8 cellular contexts compared by ENCODE assay signal in the genomic region with DNA sequence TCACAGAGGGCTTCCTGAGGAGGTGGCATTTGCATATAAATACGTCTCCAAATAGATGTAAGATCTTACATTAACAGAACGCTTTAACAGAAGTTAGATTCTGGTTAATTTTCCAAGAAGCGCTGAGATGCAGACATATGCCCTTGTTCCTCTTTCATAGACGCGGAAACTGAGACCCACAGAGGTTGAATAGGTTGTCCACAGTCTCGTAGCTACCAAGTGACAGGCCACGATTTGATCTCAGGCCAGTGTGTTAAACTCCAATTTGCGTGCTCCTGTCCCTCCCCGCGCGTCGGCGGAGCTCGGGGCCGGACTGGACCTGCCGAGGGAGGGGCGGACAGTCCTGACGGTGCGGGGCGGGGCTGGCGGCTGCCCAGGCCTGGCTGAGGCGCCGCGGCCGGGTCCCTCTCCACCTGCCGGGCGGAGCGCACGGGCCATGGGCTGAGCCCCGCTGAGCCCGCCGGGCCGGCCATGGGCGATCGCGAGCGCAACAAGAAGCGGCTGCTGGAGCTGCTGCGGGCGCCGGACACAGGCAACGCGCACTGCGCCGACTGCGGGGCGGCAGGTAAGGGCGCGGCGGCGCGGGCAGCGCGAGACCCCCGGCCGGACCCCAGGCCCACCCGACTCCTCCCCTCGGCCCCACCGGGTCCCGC. TPM values are rescaled to one million over a fixed set of nuclear protein-coding genes. Genes with fewer than 3 reads are reported as not detected.
DNase-seq lines count a peak whose midpoint lies in the region; ATAC-seq and TF ChIP-seq lines count a peak whose summit lies in the region.

A gene with protein sequence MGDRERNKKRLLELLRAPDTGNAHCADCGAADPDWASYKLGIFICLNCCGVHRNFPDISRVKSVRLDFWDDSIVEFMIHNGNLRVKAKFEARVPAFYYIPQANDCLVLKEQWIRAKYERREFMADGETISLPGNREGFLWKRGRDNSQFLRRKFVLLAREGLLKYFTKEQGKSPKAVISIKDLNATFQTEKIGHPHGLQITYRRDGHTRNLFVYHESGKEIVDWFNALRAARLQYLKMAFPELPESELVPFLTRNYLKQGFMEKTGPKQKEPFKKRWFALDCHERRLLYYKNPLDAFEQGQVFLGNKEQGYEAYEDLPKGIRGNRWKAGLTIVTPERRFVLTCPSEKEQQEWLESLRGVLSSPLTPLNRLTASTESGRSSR (plus strand): TSS at position 402 of the 653 bp plus-strand sequence. CDS start 70 bp downstream, at position 472.

- H3K4me3 Mint-ChIP-seq in chondrocyte (ENCODE audit: unreplicated experiment), result peak within 1 kb of the TSS; percentile 69
- H3K4me3 Mint-ChIP-seq in stimulated activated naive B cell treated with anti-CD40 and anti-IgM and Interleukin-4, amounts not matched to agents 10 μg/mL and 1 μg/mL and 100 μg/mL, for 72 hours, result peak within 1 kb of the TSS; percentile 91 to 92

- ATAC-seq in stimulated activated naive B cell treated with anti-CD40 and anti-IgM and Interleukin-4, amounts not matched to agents 10 μg/mL and 1 μg/mL and 100 μg/mL, for 72 hours (replicated peaks), result peak; percentile 80 to 83
- no peak for ATAC-seq in GM18907 (IDR thresholded peaks at IDR 0.05; ENCODE audit: unreplicated experiment)
- no peak for ATAC-seq in GM19463 (IDR thresholded peaks at IDR 0.05; ENCODE audit: unreplicated experiment)

- DNase-seq in SIG-M5 treated with dmso at 0.1 percent for 504 hours (lab: John Stamatoyannopoulos, UW; ENCODE audit: unreplicated experiment), result peak; percentile 69
- no peak for DNase-seq in SIG-M5 (lab: John Stamatoyannopoulos, UW)
- peak; percentile 16 for DNase-seq in NCI-H774 (lab: John Stamatoyannopoulos, UW)
- DNase-seq in chondrocyte (ENCODE audit: low spot score), result no peak
- peak; percentile 52 for DNase-seq in left kidney (ENCODE audit: low read depth, low spot score)
- peak; percentile 43 for DNase-seq in stimulated activated naive B cell treated with anti-CD40 and anti-IgM and Interleukin-4, amounts not matched to agents 10 μg/mL and 1 μg/mL and 100 μg/mL, for 72 hours

- H3K4me1 Mint-ChIP-seq in chondrocyte (ENCODE audit: low read depth), result peaks cover 25% of the 10 kb centered on the region
- H3K4me1 Mint-ChIP-seq in stimulated activated naive B cell treated with anti-CD40 and anti-IgM and Interleukin-4, amounts not matched to agents 10 μg/mL and 1 μg/mL and 100 μg/mL, for 72 hours, result peaks cover 25 to 30% of the 10 kb centered on the region in 2 donors

- TF ChIP-seq CTCF in chondrocyte (IDR thresholded peaks at IDR 0.05), result no peak

- no peak within 1 kb of the TSS for H3K27ac Mint-ChIP-seq in chondrocyte (ENCODE audit: unreplicated experiment)
- H3K27ac Mint-ChIP-seq in stimulated activated naive B cell treated with anti-CD40 and anti-IgM and Interleukin-4, amounts not matched to agents 10 μg/mL and 1 μg/mL and 100 μg/mL, for 72 hours, result peak within 1 kb of the TSS; percentile 92

- no peaks in the 10 kb centered on the region for H3K9me3 Mint-ChIP-seq in chondrocyte (ENCODE audit: low read depth)
- H3K9me3 Mint-ChIP-seq in stimulated activated naive B cell treated with anti-CD40 and anti-IgM and Interleukin-4, amounts not matched to agents 10 μg/mL and 1 μg/mL and 100 μg/mL, for 72 hours, result no peaks in the 10 kb centered on the region

- H3K27me3 Mint-ChIP-seq in chondrocyte (ENCODE audit: low read depth), result peaks cover 31% of the 10 kb centered on the region
- peaks cover 0 to 4% of the 10 kb centered on the region in 2 donors for H3K27me3 Mint-ChIP-seq in stimulated activated naive B cell treated with anti-CD40 and anti-IgM and Interleukin-4, amounts not matched to agents 10 μg/mL and 1 μg/mL and 100 μg/mL, for 72 hours

- peaks cover 2% of the 10 kb centered on the region for H3K36me3 Mint-ChIP-seq in chondrocyte (ENCODE audit: low read depth)
- H3K36me3 Mint-ChIP-seq in stimulated activated naive B cell treated with anti-CD40 and anti-IgM and Interleukin-4, amounts not matched to agents 10 μg/mL and 1 μg/mL and 100 μg/mL, for 72 hours, result peaks cover 18 to 24% of the 10 kb centered on the region in 2 donors

RNA-seq across cellular contexts. Expression of the gene that starts here (rescaled TPM):
- 0.32 to 1.3 TPM (median 0.64 TPM) in 3 replicates for total RNA-seq in chondrocyte

Comparison
In these comparisons a context has a peak if more than half of its experiments do, and no peak if none do; other contexts are left out.
1. DNase-seq: peak in SIG-M5 treated with dmso at 0.1 percent for 504 hours (single experiment), NCI-H774 (single experiment), left kidney (single experiment) and stimulated activated naive B cell treated with anti-CD40 and anti-IgM and Interleukin-4, amounts not matched to agents 10 μg/mL and 1 μg/mL and 100 μg/mL, for 72 hours (single experiment); none in SIG-M5 (single experiment) and chondrocyte (single experiment).
2. ATAC-seq: peak in stimulated activated naive B cell treated with anti-CD40 and anti-IgM and Interleukin-4, amounts not matched to agents 10 μg/mL and 1 μg/mL and 100 μg/mL, for 72 hours (2 of 2); none in GM18907 (single experiment) and GM19463 (single experiment).